Comparison of ENCODE assay signal across 10 cellular contexts in the genomic region with DNA sequence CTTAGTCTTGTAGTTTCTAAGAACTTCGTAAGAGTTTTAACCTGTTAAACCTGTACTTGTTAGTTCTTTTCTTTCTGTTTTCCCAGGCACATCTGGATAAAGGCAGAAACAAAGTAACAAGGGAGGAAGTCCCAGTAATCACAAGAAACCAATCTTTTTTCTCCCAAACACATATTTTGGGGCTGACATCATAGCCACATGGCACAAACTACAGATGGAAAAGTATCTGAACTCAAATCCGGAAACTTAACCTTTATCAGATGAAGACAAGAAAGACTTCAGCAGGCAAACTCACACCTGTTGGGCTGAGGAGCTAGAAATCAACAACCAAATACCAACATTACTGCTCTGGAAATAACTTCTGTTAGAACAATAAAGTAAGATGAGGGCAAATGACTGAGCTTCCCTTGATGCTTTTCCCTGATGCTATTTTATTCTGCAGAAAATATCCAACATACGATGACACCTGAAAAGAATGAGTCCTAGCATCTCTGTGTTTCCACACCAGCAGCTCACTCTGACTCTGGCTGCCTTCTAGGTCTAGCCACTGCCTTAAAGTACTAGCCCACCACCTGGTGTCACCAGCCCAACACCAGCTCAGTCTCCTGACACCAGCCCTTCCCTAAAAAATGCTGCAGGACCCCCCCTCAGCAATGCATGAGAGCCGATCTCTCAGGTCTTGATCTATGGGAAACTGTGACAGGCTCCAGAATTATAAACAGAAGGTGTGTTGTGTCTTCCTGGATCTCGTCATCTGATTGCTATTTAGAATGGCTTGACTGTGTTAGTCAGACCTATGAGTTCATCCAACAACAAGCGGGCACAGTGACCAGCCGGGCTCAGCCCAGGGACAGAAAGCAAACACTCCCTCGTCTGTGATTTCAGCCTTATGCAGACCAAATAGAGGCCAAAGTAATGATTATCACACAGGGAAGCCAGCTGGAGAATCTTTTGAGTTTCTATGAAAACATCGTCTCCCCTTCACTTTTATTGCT.
DNase-seq lines count a peak whose midpoint lies in the region; ATAC-seq and TF ChIP-seq lines count a peak whose summit lies in the region.
"Had no signal": no experiment of that assay in that cellular context is flagged by ENCODE, and none has a peak within 500 bp of the region (broad histone marks: within the 10 kb centered on the region; RNA-seq: fewer than 3 reads in every experiment).

No MANE protein-coding gene starts in this region.

- H3K4me1 ChIP-seq in mesendoderm (ENCODE audit: control insufficient read depth, low read depth, low read length) (peaks cover 4% of the 10 kb centered on the region), aorta (ENCODE audit: control insufficient read depth in 1 of 2, insufficient read depth in 2 of 2, low read length in 2 of 2) (peaks cover 0 to 2% of the 10 kb centered on the region in 2 donors)
- H3K4me1 ChIP-seq in CD4-positive, alpha-beta memory T cell (ENCODE audit: insufficient read depth, low read length): peaks cover 9% of the 10 kb centered on the region

- peak overlapping the region; percentile 25 for H3K27ac ChIP-seq in mesendoderm (ENCODE audit: low read depth, low read length)
- peak overlapping the region; percentile 23 to 100 for H3K27ac ChIP-seq in aorta (ENCODE audit: low read depth in 1 of 2, low read length in 2 of 2)
- H3K27ac ChIP-seq in CD4-positive, alpha-beta memory T cell (ENCODE audit: low read depth, low read length): no peak overlapping the region
- H3K27ac ChIP-seq: BLaER1 had no signal

- peak overlapping the region; percentile 9 for H3K27ac Mint-ChIP-seq in activated CD4-positive, alpha-beta T cell treated with anti-CD3 and anti-CD28 coated beads, Interleukin-2, amount 10 ng/mL, durations not matched to agents 24 days and 14 days
- peak overlapping the region in 3 of 7 donors; percentile 54 to 69 (median 64) for H3K27ac Mint-ChIP-seq in CD4-positive, alpha-beta memory T cell

- H3K23ac ChIP-seq in mesendoderm (ENCODE audit: low read length): no peak overlapping the region

- H3K18ac ChIP-seq in mesendoderm (ENCODE audit: low read length): peak overlapping the region; percentile 45

- H3K79me1 ChIP-seq in mesendoderm (ENCODE audit: low read length): no peaks in the 10 kb centered on the region

- CTCF ChIA-PET in CD4-positive, alpha-beta memory T cell (lab: Charles Lee; ENCODE audit: partially characterized antibody): no interaction called here

- no peaks in the 10 kb centered on the region for H3K27me3 ChIP-seq in mesendoderm (ENCODE audit: insufficient read depth, low read length, poor library complexity)
- no peaks in the 10 kb centered on the region for H3K27me3 ChIP-seq in aorta (ENCODE audit: control insufficient read depth in 1 of 2, insufficient read depth in 2 of 2, low read length in 1 of 2)
- H3K27me3 ChIP-seq in CD4-positive, alpha-beta memory T cell (ENCODE audit: insufficient read depth, low read length): no peaks in the 10 kb centered on the region
- H3K27me3 ChIP-seq: BLaER1 had no signal

- no peak for DNase-seq in activated CD4-positive, alpha-beta T cell treated with anti-CD3 and anti-CD28 coated beads, Interleukin-2, amount 10 ng/mL, durations not matched to agents 24 days and 14 days
- DNase-seq in activated CD4-positive, alpha-beta T cell treated with anti-CD3 and anti-CD28 coated beads, Interleukin-2, amount 50 U/mL, for 4 hours: no peak
- DNase-seq in dermis blood vessel endothelial cell: peak; percentile 94
- peak; percentile 89 for DNase-seq in mesendoderm
- DNase-seq in aorta: peak; percentile 81 to 86
- DNase-seq in NCI-H526 (lab: John Stamatoyannopoulos, UW): no peak
- no peak for DNase-seq in CD4-positive, alpha-beta memory T cell
- DNase-seq in GM20000 (ENCODE audit: low spot score): no peak
- DNase-seq: activated CD8-positive, alpha-beta memory T cell treated with anti-CD3 and anti-CD28 coated beads for 24 hours had no signal

- peak overlapping the region; percentile 58 for H2BK15ac ChIP-seq in mesendoderm (replicated peaks; ENCODE audit: low read depth)

- H3K4me3 ChIP-seq in mesendoderm (ENCODE audit: low read length): no peak overlapping the region
- H3K4me3 ChIP-seq in aorta (ENCODE audit: low read length in 2 of 2): no peak overlapping the region
- no peak overlapping the region for H3K4me3 ChIP-seq in CD4-positive, alpha-beta memory T cell (ENCODE audit: low read length in 2 of 2)
- H3K4me3 ChIP-seq: BLaER1 had no signal

- H4K5ac ChIP-seq in mesendoderm (ENCODE audit: low read length): no peak overlapping the region

- H2BK5ac ChIP-seq in mesendoderm (ENCODE audit: low read length): peak overlapping the region; percentile 17

- H3K9me3 Mint-ChIP-seq in activated CD4-positive, alpha-beta T cell treated with anti-CD3 and anti-CD28 coated beads, Interleukin-2, amount 10 ng/mL, durations not matched to agents 24 days and 14 days: peaks cover 5% of the 10 kb centered on the region
- no peaks in the 10 kb centered on the region for H3K9me3 Mint-ChIP-seq in CD4-positive, alpha-beta memory T cell

- no peak overlapping the region for H3K4me3 Mint-ChIP-seq in activated CD4-positive, alpha-beta T cell treated with anti-CD3 and anti-CD28 coated beads, Interleukin-2, amount 10 ng/mL, durations not matched to agents 24 days and 14 days
- no peak overlapping the region for H3K4me3 Mint-ChIP-seq in CD4-positive, alpha-beta memory T cell

- H3K36me3 ChIP-seq in mesendoderm (ENCODE audit: control insufficient read depth, insufficient read depth, low read length): no peaks in the 10 kb centered on the region
- no peaks in the 10 kb centered on the region for H3K36me3 ChIP-seq in aorta (ENCODE audit: control insufficient read depth in 1 of 2, insufficient read depth in 2 of 2, low read length in 1 of 2)
- H3K36me3 ChIP-seq in CD4-positive, alpha-beta memory T cell (ENCODE audit: insufficient read depth, low read length): no peaks in the 10 kb centered on the region
- H3K36me3 ChIP-seq: BLaER1 had no signal

- peak overlapping the region; percentile 52 for H3K4ac ChIP-seq in mesendoderm (ENCODE audit: low read depth, low read length)

- no peak for TF ChIP-seq CTCF in GM20000 (IDR thresholded peaks at IDR 0.05; ENCODE audit: extremely low read depth, missing control alignments)

- H3K36me3 Mint-ChIP-seq in activated CD4-positive, alpha-beta T cell treated with anti-CD3 and anti-CD28 coated beads, Interleukin-2, amount 10 ng/mL, durations not matched to agents 24 days and 14 days (ENCODE audit: low read depth): no peaks in the 10 kb centered on the region
- H3K36me3 Mint-ChIP-seq in CD4-positive, alpha-beta memory T cell: peaks cover 14 to 21% of the 10 kb centered on the region in 2 donors

- WGBS in mesendoderm (ENCODE audit: extremely low coverage, insufficient coverage, low lambda C conversion rate): no CpG with 5 or more reads among the region's 9 CpGs
- WGBS in aorta, 2 donors: 8 to 11% methylated on average over 9 of the region's 9 CpGs

- POLR2A ChIA-PET in CD4-positive, alpha-beta memory T cell (lab: Charles Lee; ENCODE audit: partially characterized antibody): interaction anchor here (0.7 kb wide), 1 partner anchor 76 kb away, joined by 3 read pairs; no protein-coding TSS in a partner anchor

- H3K56ac ChIP-seq in mesendoderm (ENCODE audit: low read length): no peak overlapping the region

- no peaks in the 10 kb centered on the region for H3K9me3 ChIP-seq in aorta (ENCODE audit: control insufficient read depth, low read length)
- H3K9me3 ChIP-seq in CD4-positive, alpha-beta memory T cell (ENCODE audit: control insufficient read depth in 1 of 2, low read length in 2 of 2): no peaks in the 10 kb centered on the region
- H3K9me3 ChIP-seq: BLaER1 had no signal

- peak; percentile 88 for ATAC-seq in aorta (ENCODE audit: low FRiP score)

- H3K4me2 ChIP-seq in mesendoderm (ENCODE audit: low read length): no peak overlapping the region
- H3K4me2 ChIP-seq: BLaER1 had no signal

- intact Hi-C loops in activated CD4-positive, alpha-beta T cell treated with anti-CD3 and anti-CD28 coated beads, Interleukin-2, amount 10 ng/mL, durations not matched to agents 24 days and 14 days (cut with micrococcal nuclease): no loop called here
- intact Hi-C loops in aorta (cut with DNase I): loop anchor here in 1 of 2 donors (5.0 to 10.0 kb wide), 3 partner anchors 35 to 150 kb away; no protein-coding TSS in a partner anchor
- intact Hi-C loops in CD4-positive, alpha-beta memory T cell (cut with micrococcal nuclease): no loop called here

- peaks cover 6% of the 10 kb centered on the region for H3K27me3 Mint-ChIP-seq in activated CD4-positive, alpha-beta T cell treated with anti-CD3 and anti-CD28 coated beads, Interleukin-2, amount 10 ng/mL, durations not matched to agents 24 days and 14 days
- no peaks in the 10 kb centered on the region for H3K27me3 Mint-ChIP-seq in CD4-positive, alpha-beta memory T cell

- peak overlapping the region; percentile 4 for H2BK120ac ChIP-seq in mesendoderm (ENCODE audit: low read depth, low read length)

- no peak overlapping the region for H3K9ac ChIP-seq in mesendoderm (ENCODE audit: low read length)
- H3K9ac ChIP-seq: BLaER1 had no signal

- peaks cover 26% of the 10 kb centered on the region for H3K4me1 Mint-ChIP-seq in activated CD4-positive, alpha-beta T cell treated with anti-CD3 and anti-CD28 coated beads, Interleukin-2, amount 10 ng/mL, durations not matched to agents 24 days and 14 days
- peaks cover 16 to 28% (median 21%) of the 10 kb centered on the region in 4 donors for H3K4me1 Mint-ChIP-seq in CD4-positive, alpha-beta memory T cell

- no peak overlapping the region for H4K8ac ChIP-seq in mesendoderm (ENCODE audit: low read depth, low read length)

- no peak overlapping the region for H2AK5ac ChIP-seq in mesendoderm (ENCODE audit: low read length)

- H3K79me2 ChIP-seq in mesendoderm (ENCODE audit: control insufficient read depth, insufficient read depth, low read length): no peaks in the 10 kb centered on the region

Comparison
In these comparisons a context has a peak if more than half of its experiments do, and no peak if none do; other contexts are left out.
1. DNase-seq: peak in dermis blood vessel endothelial cell (single experiment), mesendoderm (single experiment) and aorta (2 of 2); none in activated CD4-positive, alpha-beta T cell treated with anti-CD3 and anti-CD28 coated beads, Interleukin-2, amount 10 ng/mL, durations not matched to agents 24 days and 14 days (single experiment), activated CD4-positive, alpha-beta T cell treated with anti-CD3 and anti-CD28 coated beads, Interleukin-2, amount 50 U/mL, for 4 hours (0 of 2), NCI-H526 (0 of 2), CD4-positive, alpha-beta memory T cell (0 of 5) and GM20000 (single experiment).